In genomic region chr5:103466494-103466893, GRCh38 we compare ENCODE assay signal across 1 cellular context.
TF ChIP-seq lines count a peak whose summit lies in the region.

No MANE protein-coding gene starts in this region.

TF ChIP-seq in endothelial cell of umbilical vein, 7 proteins besides CTCF, POLR2A, EP300 and RAD21 (continued from another document):
- TF ChIP-seq MAX (IDR thresholded peaks at IDR 0.05; ENCODE audit: insufficient read depth, insufficient read length): no peak
- TF ChIP-seq POLR2AphosphoS5 (IDR thresholded peaks at IDR 0.05; ENCODE audit: insufficient read depth, low read depth, low read length): no peak
- peak; percentile 61 for TF ChIP-seq FOS (IDR thresholded peaks at IDR 0.05; ENCODE audit: borderline replicate concordance, insufficient read depth, low read length)
- TF ChIP-seq EZH2 (IDR thresholded peaks at IDR 0.05; ENCODE audit: borderline replicate concordance, low read depth, low read length, severe bottlenecking): no peak
- TF ChIP-seq MYC (IDR thresholded peaks at IDR 0.05; ENCODE audit: low read depth, low read length): no peak
